ENCODE assay signal across 1 cellular context in the genomic region with DNA sequence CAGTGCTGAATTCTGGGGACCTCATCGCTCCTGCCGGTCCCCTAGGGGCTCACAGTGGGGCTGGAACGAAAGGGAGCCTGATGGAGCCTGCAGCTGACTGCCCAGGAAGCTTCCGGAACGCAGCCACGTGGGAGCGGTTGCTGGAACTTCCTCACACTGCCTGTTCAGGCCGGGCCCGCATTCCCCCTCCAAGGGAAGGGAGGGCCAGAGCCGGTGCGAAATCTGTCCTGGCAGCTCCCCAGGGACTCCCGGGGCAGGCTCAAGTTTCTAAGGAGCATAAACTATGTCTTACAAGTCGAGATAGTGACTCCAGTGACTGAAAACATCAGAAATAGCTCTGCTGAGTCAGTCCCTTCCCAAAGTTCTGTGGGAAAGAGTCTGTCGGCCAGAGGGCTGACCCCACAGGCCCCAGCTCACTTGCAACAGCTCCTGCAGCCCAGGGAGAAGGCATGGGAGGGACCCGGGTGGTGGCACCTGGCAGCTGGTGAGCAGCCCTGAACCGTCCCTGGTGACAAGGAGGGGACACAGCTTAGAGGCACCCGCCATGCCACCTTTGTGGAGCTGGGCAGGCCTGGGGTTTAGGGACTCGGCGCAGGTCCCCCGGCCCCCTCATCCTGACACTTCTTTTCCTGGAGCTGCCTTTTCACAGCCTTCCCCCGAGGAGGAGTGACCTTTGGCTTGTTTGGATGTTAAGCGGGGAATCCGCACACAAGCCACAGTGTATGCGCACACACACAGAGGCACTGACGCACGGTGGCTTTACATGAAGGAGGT.
A peak's percentile ranks its signal among the peaks of the same experiment; 100 is the strongest.
TF ChIP-seq lines count a peak whose summit lies in the region.

No MANE protein-coding gene starts in this region.

TF ChIP-seq in K562, 482 proteins besides CTCF, POLR2A, EP300 and RAD21 (continued from another document and continues in another):
- TF ChIP-seq ZBTB40 (IDR thresholded peaks at IDR 0.05) (no peak), ZBTB40 (CRISPR knock-in tag; IDR thresholded peaks at IDR 0.05) (no peak), TEAD4 (IDR thresholded peaks at IDR 0.05; ENCODE audit: low read length) (peak; percentile 40; the same call in 1 of the 2 replicates), TEAD4 (CRISPR knock-in tag; IDR thresholded peaks at IDR 0.05; ENCODE audit: borderline replicate concordance) (peak; percentile 72; the same call in 1 of the 2 replicates), POU5F1 (IDR thresholded peaks at IDR 0.05; ENCODE audit: borderline replicate concordance, low read depth, low read length, partially characterized antibody) (no peak), GTF2E2 (tag; IDR thresholded peaks at IDR 0.05) (no peak), WHSC1 (IDR thresholded peaks at IDR 0.05; ENCODE audit: low read length) (no peak), DACH1 (IDR thresholded peaks at IDR 0.05; ENCODE audit: partially characterized antibody) (no peak), NR2C2 (CRISPR knock-in tag; IDR thresholded peaks at IDR 0.05) (no peak), NR2C2 (tag; IDR thresholded peaks at IDR 0.05) (peak; percentile 53), ZNF318 (IDR thresholded peaks at IDR 0.05; ENCODE audit: borderline replicate concordance in 1 of 2, low read depth in 1 of 2) (no peak), DMBX1 (CRISPR knock-in tag; IDR thresholded peaks at IDR 0.05; ENCODE audit: borderline replicate concordance) (peak; percentile 43), AFF1 (IDR thresholded peaks at IDR 0.05; ENCODE audit: low read depth in 1 of 2, partially characterized antibody in 2 of 2) (no peak), HMG20A (CRISPR knock-in tag; conservative IDR thresholded peaks at IDR 0.05) (no peak), CBX2 (IDR thresholded peaks at IDR 0.05; ENCODE audit: insufficient read depth, low read length, poor library complexity, severe bottlenecking) (no peak), MECOM (CRISPR knock-in tag; IDR thresholded peaks at IDR 0.05) (0 out of 2 replicates have a peak, but pooled peaks have one; percentile 13), SOX6 (IDR thresholded peaks at IDR 0.05) (peak; percentile 45; the same call in 1 of the 2 replicates), TAF1 (IDR thresholded peaks at IDR 0.05; ENCODE audit: control insufficient read depth, extremely low read depth, insufficient read depth, low read length, severe bottlenecking) (no peak), COPS2 (conservative IDR thresholded peaks at IDR 0.05) (no peak), ATF2 (CRISPR knock-in tag; IDR thresholded peaks at IDR 0.05) (no peak), MYNN (IDR thresholded peaks at IDR 0.05) (no peak), MYNN (CRISPR knock-in tag; IDR thresholded peaks at IDR 0.05) (no peak), ZFP30 (CRISPR knock-in tag; IDR thresholded peaks at IDR 0.05; ENCODE audit: borderline replicate concordance) (no peak), ARID1B (IDR thresholded peaks at IDR 0.05) (peak; percentile 63; the same call in 1 of the 2 replicates), MCM7 (IDR thresholded peaks at IDR 0.05) (no peak), ZNF354B (CRISPR knock-in tag; IDR thresholded peaks at IDR 0.05) (no peak), ZFP36 (IDR thresholded peaks at IDR 0.05; ENCODE audit: low read depth, low read length, partially characterized antibody) (no peak), BRD4 (IDR thresholded peaks at IDR 0.05) (no peak)
